Comparison of ENCODE assay signal across 10 cellular contexts in the genomic region with DNA sequence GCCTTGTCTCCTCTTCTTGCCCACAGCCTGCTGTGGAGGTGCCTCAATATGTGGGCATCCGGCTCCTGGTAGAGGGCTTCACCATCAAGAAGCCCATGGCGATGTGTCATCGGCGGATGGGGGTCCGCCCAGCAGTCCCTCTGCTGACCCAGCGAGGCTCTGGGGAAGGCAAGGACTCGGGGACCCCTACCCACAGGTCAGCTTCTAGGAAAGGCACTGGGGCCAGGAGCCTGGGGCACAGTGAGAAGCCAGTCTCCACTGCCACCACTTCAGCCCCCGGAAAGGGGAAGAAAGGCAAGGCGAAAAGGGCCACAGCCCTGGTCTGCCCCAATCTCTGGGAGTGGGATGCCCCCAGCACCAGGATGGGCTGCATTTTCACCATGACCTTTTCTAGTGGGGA. TPM values are rescaled to one million over a fixed set of nuclear protein-coding genes. Genes with fewer than 3 reads are reported as not detected.
"Had no signal": no experiment of that assay in that cellular context is flagged by ENCODE, and none has a peak within 500 bp of the region (broad histone marks: within the 10 kb centered on the region; RNA-seq: fewer than 3 reads in every experiment).

No MANE protein-coding gene starts in this region.

- H3K9me3 Mint-ChIP-seq: HFFc6, IgD-negative memory B cell had no signal

- H3K27me3 Mint-ChIP-seq: IgD-negative memory B cell had no signal

- H3K4me3 Mint-ChIP-seq: HFFc6, IgD-negative memory B cell had no signal

- ATAC-seq: HCT116, HepG2 had no signal

- H3K4me1 ChIP-seq: HAP-1 had no signal

- H3K9ac ChIP-seq: GM23248 had no signal

- H2AFZ ChIP-seq: GM23248 had no signal

- DNase-seq: GM23248, GOT3, H7, HFFc6 had no signal

- H3K4me3 ChIP-seq: GM23248, HAP-1 had no signal

- FAIRE-seq: HepG2 had no signal

- H3K9me3 ChIP-seq: HAP-1 had no signal

- H3K36me3 Mint-ChIP-seq: IgD-negative memory B cell had no signal

- H3K27ac Mint-ChIP-seq: HFFc6, IgD-negative memory B cell had no signal

- H3K27ac ChIP-seq: GM23248, HL-60 had no signal

RNA-seq across cellular contexts. Expression of a gene that starts 47.0 kb away (rescaled TPM):
- total RNA-seq: GM23248, H4, H7, HFFc6 had no signal
- polyA plus RNA-seq: GM23248 had no signal
